ENCODE assay signal across 9 cellular contexts in genomic region chr10:9305018-9305655, GRCh38.
DNase-seq lines count a peak whose midpoint lies in the region; ATAC-seq and TF ChIP-seq lines count a peak whose summit lies in the region.
"Had no signal": no experiment of that assay in that cellular context is flagged by ENCODE, and none has a peak within 500 bp of the region (broad histone marks: within the 10 kb centered on the region; RNA-seq: fewer than 3 reads in every experiment).

No MANE protein-coding gene starts in this region.

- no peaks in the 10 kb centered on the region for H3K4me1 ChIP-seq in transverse colon

- intact Hi-C loops in activated CD8-positive, alpha-beta T cell treated with anti-CD3 and anti-CD28 coated beads for 36 hours (cut with micrococcal nuclease): no loop called here
- intact Hi-C loops in transverse colon (cut with DNase I; ENCODE audit: low total_unique reads): no loop called here

- POLR2A ChIA-PET in activated CD8-positive, alpha-beta T cell treated with anti-CD3 and anti-CD28 coated beads for 36 hours (lab: Charles Lee): no interaction called here
- POLR2A ChIA-PET in activated CD8-positive, alpha-beta T cell treated with anti-CD3 and anti-CD28 coated beads, Interleukin-2, amount 10 ng/mL, durations not matched to agents 7 days and 5 days (lab: Charles Lee): no interaction called here

- no peaks in the 10 kb centered on the region for H3K9me3 Mint-ChIP-seq in activated CD8-positive, alpha-beta T cell treated with anti-CD3 and anti-CD28 coated beads for 36 hours
- H3K9me3 Mint-ChIP-seq in activated CD8-positive, alpha-beta T cell treated with anti-CD3 and anti-CD28 coated beads, Interleukin-2, amount 10 ng/mL, durations not matched to agents 7 days and 5 days (ENCODE audit: insufficient read depth): no peaks in the 10 kb centered on the region
- H3K9me3 Mint-ChIP-seq: effector memory CD8-positive, alpha-beta T cell had no signal

- H3K27me3 Mint-ChIP-seq in activated CD8-positive, alpha-beta T cell treated with anti-CD3 and anti-CD28 coated beads for 36 hours: peaks cover 17% of the 10 kb centered on the region
- H3K27me3 Mint-ChIP-seq in activated CD8-positive, alpha-beta T cell treated with anti-CD3 and anti-CD28 coated beads, Interleukin-2, amount 10 ng/mL, durations not matched to agents 7 days and 5 days (ENCODE audit: low read depth): peaks cover 8% of the 10 kb centered on the region

- peak; percentile 65 for TF ChIP-seq CTCF in activated CD8-positive, alpha-beta T cell treated with anti-CD3 and anti-CD28 coated beads for 36 hours (IDR thresholded peaks at IDR 0.05)
- peak in 3 of 5 experiments; percentile 22 to 24 (median 23) for TF ChIP-seq CTCF in transverse colon (IDR thresholded peaks at IDR 0.05)

- H3K9me3 ChIP-seq in transverse colon: no peaks in the 10 kb centered on the region

- H3K27me3 ChIP-seq in transverse colon: no peaks in the 10 kb centered on the region

- CTCF ChIA-PET in activated CD8-positive, alpha-beta T cell treated with anti-CD3 and anti-CD28 coated beads for 36 hours (lab: Charles Lee): interaction anchor here (0.7 to 1.6 kb wide), 3 partner anchors 18 to 167 kb away, joined by 3 read pairs; no protein-coding TSS in a partner anchor
- CTCF ChIA-PET in activated CD8-positive, alpha-beta T cell treated with anti-CD3 and anti-CD28 coated beads, Interleukin-2, amount 10 ng/mL, durations not matched to agents 7 days and 5 days (lab: Charles Lee): interaction anchor here (0.8 to 1.5 kb wide), 3 partner anchors 14 to 1168 kb away, joined by 3 read pairs; no protein-coding TSS in a partner anchor

- no peaks in the 10 kb centered on the region for H3K36me3 ChIP-seq in transverse colon

- H3K4me3 ChIP-seq in transverse colon: no peak overlapping the region

- no peak overlapping the region for H3K27ac ChIP-seq in transverse colon

- in situ Hi-C loops in transverse colon (cut with MboI; ENCODE audit: low pct_ligation_motif_present in 1 of 4, low pct_unique_long_range_greater_than_20kb in 1 of 4, low sequenced_read_pairs in 3 of 4): loop anchor here in 2 of 4 donors (10.0 to 25.0 kb wide), 3 partner anchors 1443 to 1793 kb away; no protein-coding TSS in a partner anchor

- WGBS in transverse colon (ENCODE audit: low coverage in 1 of 2), 2 donors: 69 to 84% methylated on average over 6 of the region's 6 CpGs

- DNase-seq in activated CD8-positive, alpha-beta T cell treated with anti-CD3 and anti-CD28 coated beads for 36 hours: no peak
- no peak for DNase-seq in activated CD8-positive, alpha-beta T cell treated with anti-CD3 and anti-CD28 coated beads, Interleukin-2, amount 10 ng/mL, durations not matched to agents 7 days and 5 days
- DNase-seq in OCI-M1 (lab: John Stamatoyannopoulos, UW): peak; percentile 51
- DNase-seq in fibroblast of gingiva (ENCODE audit: low read depth): peak; percentile 11
- DNase-seq in transverse colon: no peak
- DNase-seq in AML-193 (lab: John Stamatoyannopoulos, UW): no peak
- DNase-seq: effector memory CD8-positive, alpha-beta T cell had no signal

- ATAC-seq in activated CD8-positive, alpha-beta T cell treated with anti-CD3 and anti-CD28 coated beads for 36 hours: peak; percentile 37
- ATAC-seq in activated CD8-positive, alpha-beta T cell treated with anti-CD3 and anti-CD28 coated beads, Interleukin-2, amount 10 ng/mL, durations not matched to agents 7 days and 5 days: no peak
- ATAC-seq in HG03439 (IDR thresholded peaks at IDR 0.05; ENCODE audit: unreplicated experiment) (no peak), GM18511 (IDR thresholded peaks at IDR 0.05; ENCODE audit: unreplicated experiment) (no peak)
- ATAC-seq: effector memory CD8-positive, alpha-beta T cell had no signal

- no peak for TF ChIP-seq EP300 in transverse colon (IDR thresholded peaks at IDR 0.05; ENCODE audit: low read depth)

- H3K27ac Mint-ChIP-seq in activated CD8-positive, alpha-beta T cell treated with anti-CD3 and anti-CD28 coated beads for 36 hours: no peak overlapping the region
- H3K27ac Mint-ChIP-seq in activated CD8-positive, alpha-beta T cell treated with anti-CD3 and anti-CD28 coated beads, Interleukin-2, amount 10 ng/mL, durations not matched to agents 7 days and 5 days: no peak overlapping the region
- H3K27ac Mint-ChIP-seq: effector memory CD8-positive, alpha-beta T cell had no signal

- no peaks in the 10 kb centered on the region for H3K36me3 Mint-ChIP-seq in activated CD8-positive, alpha-beta T cell treated with anti-CD3 and anti-CD28 coated beads for 36 hours (ENCODE audit: low read depth)
- H3K36me3 Mint-ChIP-seq in activated CD8-positive, alpha-beta T cell treated with anti-CD3 and anti-CD28 coated beads, Interleukin-2, amount 10 ng/mL, durations not matched to agents 7 days and 5 days (ENCODE audit: low read depth): no peaks in the 10 kb centered on the region

- no peak overlapping the region for H3K4me3 Mint-ChIP-seq in activated CD8-positive, alpha-beta T cell treated with anti-CD3 and anti-CD28 coated beads for 36 hours
- H3K4me3 Mint-ChIP-seq in activated CD8-positive, alpha-beta T cell treated with anti-CD3 and anti-CD28 coated beads, Interleukin-2, amount 10 ng/mL, durations not matched to agents 7 days and 5 days: no peak overlapping the region
- H3K4me3 Mint-ChIP-seq: effector memory CD8-positive, alpha-beta T cell had no signal

- H3K4me1 Mint-ChIP-seq in activated CD8-positive, alpha-beta T cell treated with anti-CD3 and anti-CD28 coated beads for 36 hours (ENCODE audit: low read depth): no peaks in the 10 kb centered on the region
- H3K4me1 Mint-ChIP-seq in activated CD8-positive, alpha-beta T cell treated with anti-CD3 and anti-CD28 coated beads, Interleukin-2, amount 10 ng/mL, durations not matched to agents 7 days and 5 days (ENCODE audit: low read depth): no peaks in the 10 kb centered on the region

- TF ChIP-seq POLR2A in transverse colon (IDR thresholded peaks at IDR 0.05): no peak

Comparison
In these comparisons a context has a peak if more than half of its experiments do, and no peak if none do; other contexts are left out.
1. DNase-seq: peak in OCI-M1 (single experiment) and fibroblast of gingiva (single experiment); none in activated CD8-positive, alpha-beta T cell treated with anti-CD3 and anti-CD28 coated beads for 36 hours (single experiment), activated CD8-positive, alpha-beta T cell treated with anti-CD3 and anti-CD28 coated beads, Interleukin-2, amount 10 ng/mL, durations not matched to agents 7 days and 5 days (single experiment), transverse colon (single experiment) and AML-193 (0 of 2).